In the genomic region with DNA sequence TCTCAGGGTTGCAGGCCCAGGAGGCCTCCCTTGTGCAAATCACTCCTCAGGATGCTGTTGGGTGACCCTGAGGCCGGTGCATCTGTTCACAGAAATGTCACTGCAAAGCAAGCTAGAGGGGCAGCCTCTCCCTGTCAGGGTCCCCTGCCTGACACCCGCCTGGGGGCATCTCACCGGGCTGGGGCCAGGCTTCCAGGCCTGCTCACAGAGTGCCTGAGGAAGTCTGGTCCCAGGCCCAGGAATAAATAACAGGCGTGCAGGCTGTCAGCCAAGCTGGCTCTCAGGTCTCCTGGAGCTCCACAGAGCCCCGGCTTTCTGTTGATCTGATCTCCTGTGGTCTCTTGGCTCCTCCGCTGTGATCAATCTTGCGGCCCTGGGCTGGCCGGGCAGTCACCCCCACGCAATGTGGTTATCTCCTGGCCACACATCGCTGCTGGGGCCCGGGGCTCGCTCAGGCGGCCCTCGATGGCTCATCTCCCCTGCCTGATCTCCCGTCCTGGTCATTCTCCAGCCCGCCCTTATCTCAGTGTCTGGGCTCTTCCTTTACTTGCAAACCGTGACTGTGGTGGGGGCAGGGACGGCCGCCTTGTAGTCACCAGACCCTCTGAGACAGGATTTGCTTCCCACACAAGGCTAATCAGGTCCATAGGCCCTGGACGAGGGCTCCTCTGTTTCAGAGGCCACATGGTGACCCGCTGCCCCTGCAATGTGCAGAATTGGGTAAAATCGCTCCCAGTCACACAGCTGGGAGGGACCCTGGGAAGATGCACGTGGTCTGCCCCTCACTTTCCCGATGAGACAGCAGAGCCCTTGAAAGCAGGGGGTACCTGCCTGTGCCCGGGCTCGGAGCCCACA, we compare ENCODE assay signal across 1 cellular context.
TF ChIP-seq lines count a peak whose summit lies in the region.

No MANE protein-coding gene starts in this region.

TF ChIP-seq in SK-N-SH, 30 proteins besides CTCF, POLR2A, EP300 and RAD21 (continued from another document):
- TF ChIP-seq, protein P1, sequence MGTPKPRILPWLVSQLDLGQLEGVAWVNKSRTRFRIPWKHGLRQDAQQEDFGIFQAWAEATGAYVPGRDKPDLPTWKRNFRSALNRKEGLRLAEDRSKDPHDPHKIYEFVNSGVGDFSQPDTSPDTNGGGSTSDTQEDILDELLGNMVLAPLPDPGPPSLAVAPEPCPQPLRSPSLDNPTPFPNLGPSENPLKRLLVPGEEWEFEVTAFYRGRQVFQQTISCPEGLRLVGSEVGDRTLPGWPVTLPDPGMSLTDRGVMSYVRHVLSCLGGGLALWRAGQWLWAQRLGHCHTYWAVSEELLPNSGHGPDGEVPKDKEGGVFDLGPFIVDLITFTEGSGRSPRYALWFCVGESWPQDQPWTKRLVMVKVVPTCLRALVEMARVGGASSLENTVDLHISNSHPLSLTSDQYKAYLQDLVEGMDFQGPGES (IDR thresholded peaks at IDR 0.05; ENCODE audit: low read depth, low read length) = no peak; the same call in 1 of the 2 replicates
- TF ChIP-seq, protein P2, sequence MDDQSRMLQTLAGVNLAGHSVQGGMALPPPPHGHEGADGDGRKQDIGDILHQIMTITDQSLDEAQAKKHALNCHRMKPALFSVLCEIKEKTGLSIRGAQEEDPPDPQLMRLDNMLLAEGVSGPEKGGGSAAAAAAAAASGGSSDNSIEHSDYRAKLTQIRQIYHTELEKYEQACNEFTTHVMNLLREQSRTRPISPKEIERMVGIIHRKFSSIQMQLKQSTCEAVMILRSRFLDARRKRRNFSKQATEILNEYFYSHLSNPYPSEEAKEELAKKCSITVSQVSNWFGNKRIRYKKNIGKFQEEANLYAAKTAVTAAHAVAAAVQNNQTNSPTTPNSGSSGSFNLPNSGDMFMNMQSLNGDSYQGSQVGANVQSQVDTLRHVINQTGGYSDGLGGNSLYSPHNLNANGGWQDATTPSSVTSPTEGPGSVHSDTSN (IDR thresholded peaks at IDR 0.05) = peak; percentile 48
- TF ChIP-seq GABPA (IDR thresholded peaks at IDR 0.05; ENCODE audit: low read depth) (no peak), RFX5 (IDR thresholded peaks at IDR 0.05; ENCODE audit: low read length) (no peak), RCOR1 (IDR thresholded peaks at IDR 0.05; ENCODE audit: low read length) (peak; percentile 81; the same call in 1 of the 2 replicates), MXI1 (IDR thresholded peaks at IDR 0.05; ENCODE audit: low read depth, low read length) (peak; percentile 72), CHD2 (IDR thresholded peaks at IDR 0.05; ENCODE audit: low read length, partially characterized antibody) (peak; percentile 91), ELF1 (IDR thresholded peaks at IDR 0.05) (no peak), TCF12 (IDR thresholded peaks at IDR 0.05) (peak; percentile 63), NFIC (IDR thresholded peaks at IDR 0.05; ENCODE audit: borderline replicate concordance) (peak; percentile 59; the same call in 1 of the 2 replicates)
- TF ChIP-seq, protein P3, sequence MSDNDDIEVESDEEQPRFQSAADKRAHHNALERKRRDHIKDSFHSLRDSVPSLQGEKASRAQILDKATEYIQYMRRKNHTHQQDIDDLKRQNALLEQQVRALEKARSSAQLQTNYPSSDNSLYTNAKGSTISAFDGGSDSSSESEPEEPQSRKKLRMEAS (IDR thresholded peaks at IDR 0.05; ENCODE audit: low read depth) = no peak
